Comparison of ENCODE assay signal across 25 cellular contexts in genomic region chr2:232511336-232511863, GRCh38. TPM values are rescaled to one million over a fixed set of nuclear protein-coding genes. Genes with fewer than 3 reads are reported as not detected.
A peak's percentile ranks its signal among the peaks of the same experiment; 100 is the strongest.
DNase-seq lines count a peak whose midpoint lies in the region; ATAC-seq and TF ChIP-seq lines count a peak whose summit lies in the region.
"Had no signal": no experiment of that assay in that cellular context is flagged by ENCODE, and none has a peak within 500 bp of the region (broad histone marks: within the 10 kb centered on the region; RNA-seq: fewer than 3 reads in every experiment).

No MANE protein-coding gene starts in this region.

- peaks cover 29% of the 10 kb centered on the region for H3K4me1 ChIP-seq in BLaER1
- no peaks in the 10 kb centered on the region for H3K4me1 ChIP-seq in foreskin keratinocyte
- H3K4me1 ChIP-seq: upper lobe of left lung had no signal

- intact Hi-C loops in head of caudate nucleus (cut with DNase I) = no loop called here

- no peak overlapping the region for H3K4me3 Mint-ChIP-seq in WTC11
- H3K4me3 Mint-ChIP-seq: activated CD8-positive, alpha-beta T cell treated with anti-CD3 and anti-CD28 coated beads for 36 hours; activated naive CD8-positive, alpha-beta T cell treated with anti-CD3 and anti-CD28 coated beads for 36 hours; CD8-positive, alpha-beta T cell had no signal

- peaks cover 13% of the 10 kb centered on the region; the same call in 1 of the 2 replicates for H4K20me1 ChIP-seq in BLaER1

- H3K9me3 ChIP-seq in BLaER1 = no peaks in the 10 kb centered on the region
- H3K9me3 ChIP-seq: upper lobe of left lung had no signal

- H3K36me3 ChIP-seq in BLaER1 = no peaks in the 10 kb centered on the region
- H3K36me3 ChIP-seq: upper lobe of left lung had no signal

- TF ChIP-seq CTCF in foreskin keratinocyte (conservative IDR thresholded peaks at IDR 0.05) (no peak), WTC11 (IDR thresholded peaks at IDR 0.05) (no peak)

- CTCF ChIA-PET in WTC11 (lab: Charles Lee) = interaction anchor here (6.9 kb wide), 1 partner anchor 11 kb away, joined by 73 read pairs; the partner anchor contains the start of gene PRSS56

- no peak overlapping the region for H3K9ac ChIP-seq in BLaER1

- no peaks in the 10 kb centered on the region for H3K36me3 Mint-ChIP-seq in WTC11
- H3K36me3 Mint-ChIP-seq: activated naive CD8-positive, alpha-beta T cell treated with anti-CD3 and anti-CD28 coated beads for 36 hours; CD8-positive, alpha-beta T cell had no signal

- POLR2A ChIA-PET in WTC11 (lab: Charles Lee) = no interaction called here

- H3K4me3 ChIP-seq in BLaER1 = no peak overlapping the region
- H3K4me3 ChIP-seq: smooth muscle cell, upper lobe of left lung had no signal

- H3K27ac Mint-ChIP-seq in WTC11 = no peak overlapping the region
- H3K27ac Mint-ChIP-seq: activated CD8-positive, alpha-beta T cell treated with anti-CD3 and anti-CD28 coated beads for 36 hours; activated naive CD8-positive, alpha-beta T cell treated with anti-CD3 and anti-CD28 coated beads for 36 hours; CD8-positive, alpha-beta T cell had no signal

- peaks cover 7% of the 10 kb centered on the region; the same call in 1 of the 2 replicates for H3K27me3 Mint-ChIP-seq in WTC11 (ENCODE audit: low read depth)
- H3K27me3 Mint-ChIP-seq: activated naive CD8-positive, alpha-beta T cell treated with anti-CD3 and anti-CD28 coated beads for 36 hours had no signal

- no peaks in the 10 kb centered on the region for H3K9me3 Mint-ChIP-seq in WTC11
- H3K9me3 Mint-ChIP-seq: activated CD8-positive, alpha-beta T cell treated with anti-CD3 and anti-CD28 coated beads for 36 hours; activated naive CD8-positive, alpha-beta T cell treated with anti-CD3 and anti-CD28 coated beads for 36 hours; CD8-positive, alpha-beta T cell had no signal

- DNase-seq in DMS153 treated with DMSO at 0.1 percent for 48 hours (lab: John Stamatoyannopoulos, UW; ENCODE audit: unreplicated experiment) = peak; percentile 32
- DNase-seq in DMS153 (lab: John Stamatoyannopoulos, UW) = no peak
- peak; percentile 70 for DNase-seq in NCI-H69 (lab: John Stamatoyannopoulos, UW)
- peak in 23 of 42 donors; percentile 11 to 66 (median 37) for DNase-seq in head of caudate nucleus
- no peak for DNase-seq in foreskin keratinocyte
- DNase-seq in MV-4-11 (lab: John Stamatoyannopoulos, UW) = no peak
- no peak for DNase-seq in WTC11 (ENCODE audit: low spot score)
- DNase-seq: activated CD8-positive, alpha-beta T cell treated with anti-CD3 and anti-CD28 coated beads for 36 hours; activated effector memory CD4-positive, alpha-beta T cell treated with Interleukin-2 at 50 U/mL for 16 hours; activated naive CD8-positive, alpha-beta T cell treated with anti-CD3 and anti-CD28 coated beads for 36 hours; CD8-positive, alpha-beta T cell; cerebellar nuclear complex; GDM1; mesenchymal stem cell; NCI-H526 treated with DMSO at 0.1 percent for 48 hours; SW 1271 had no signal

- H3K4me2 ChIP-seq in BLaER1 = peak overlapping the region; percentile 81
- H3K4me2 ChIP-seq: smooth muscle cell had no signal

- peaks cover 9% of the 10 kb centered on the region; the same call in 1 of the 2 replicates for H3K27me3 ChIP-seq in BLaER1
- H3K27me3 ChIP-seq in foreskin keratinocyte = peaks cover 33% of the 10 kb centered on the region
- H3K27me3 ChIP-seq: upper lobe of left lung had no signal

- peaks cover 7% of the 10 kb centered on the region; the same call in 1 of the 2 replicates for H3K4me1 Mint-ChIP-seq in WTC11
- H3K4me1 Mint-ChIP-seq: activated naive CD8-positive, alpha-beta T cell treated with anti-CD3 and anti-CD28 coated beads for 36 hours had no signal

- ATAC-seq in foreskin keratinocyte (no peak), WTC11 (no peak)
- ATAC-seq: activated CD8-positive, alpha-beta T cell treated with anti-CD3 and anti-CD28 coated beads for 36 hours; CD8-positive, alpha-beta T cell had no signal

- H3K27ac ChIP-seq in BLaER1 (peak overlapping the region; percentile 2; the same call in 1 of the 2 replicates), foreskin keratinocyte (no peak overlapping the region)
- H3K27ac ChIP-seq: 22Rv1, upper lobe of left lung had no signal

TF ChIP-seq in WTC11, 78 proteins besides CTCF, POLR2A, EP300 and RAD21:
- TF ChIP-seq USF1 (CRISPR knock-in tag; IDR thresholded peaks at IDR 0.05) = no peak

RNA-seq across cellular contexts. Expression of gene PRSS56, which starts 8.8 kb away (rescaled TPM):
- total RNA-seq in foreskin keratinocyte (not detected in 2 replicates), WTC11 (2021) (not detected in 3 replicates)
- polyA plus RNA-seq in foreskin keratinocyte = not detected in 2 replicates
- total RNA-seq: activated CD8-positive, alpha-beta T cell treated with anti-CD3 and anti-CD28 coated beads for 36 hours; activated naive CD8-positive, alpha-beta T cell treated with anti-CD3 and anti-CD28 coated beads for 36 hours; astrocyte; CD8-positive, alpha-beta T cell; H4; OCI-LY7; smooth muscle cell; subcutaneous adipose tissue; upper lobe of left lung had no signal
- polyA plus RNA-seq: smooth muscle cell had no signal

RNA-seq across cellular contexts. Expression of gene CHRND, which starts 14.6 kb away (rescaled TPM):
- not detected in 2 replicates for total RNA-seq in foreskin keratinocyte
- not detected in 2 replicates for polyA plus RNA-seq in foreskin keratinocyte
- 0.07 to 0.11 TPM in 2 of 3 replicates, not detected in the other for total RNA-seq in WTC11 (2021)
- total RNA-seq: activated CD8-positive, alpha-beta T cell treated with anti-CD3 and anti-CD28 coated beads for 36 hours; activated naive CD8-positive, alpha-beta T cell treated with anti-CD3 and anti-CD28 coated beads for 36 hours; astrocyte; CD8-positive, alpha-beta T cell; H4; OCI-LY7; smooth muscle cell; subcutaneous adipose tissue; upper lobe of left lung had no signal
- polyA plus RNA-seq: smooth muscle cell had no signal

RNA-seq across cellular contexts. Expression of gene ECEL1, which starts 23.8 kb away (rescaled TPM):
- total RNA-seq in foreskin keratinocyte (not detected in 2 replicates), WTC11 (2021) (21.4 to 23.3 TPM (median 21.9 TPM) in 3 replicates)
- polyA plus RNA-seq in foreskin keratinocyte = not detected in 2 replicates
- total RNA-seq: CD8-positive, alpha-beta T cell; H4; LHCN-M2; OCI-LY7; smooth muscle cell; subcutaneous adipose tissue had no signal
- polyA plus RNA-seq: smooth muscle cell had no signal

RNA-seq across cellular contexts. Expression of gene CHRNG, which starts 28.1 kb away (rescaled TPM):
- not detected in 2 replicates for total RNA-seq in foreskin keratinocyte
- not detected in 2 replicates for polyA plus RNA-seq in foreskin keratinocyte
- 0.20 TPM in 1 of 3 replicates, not detected in the others for total RNA-seq in WTC11 (2021)
- total RNA-seq: activated CD8-positive, alpha-beta T cell treated with anti-CD3 and anti-CD28 coated beads for 36 hours; activated naive CD8-positive, alpha-beta T cell treated with anti-CD3 and anti-CD28 coated beads for 36 hours; astrocyte; CD8-positive, alpha-beta T cell; H4; OCI-LY7; smooth muscle cell; subcutaneous adipose tissue; upper lobe of left lung had no signal
- polyA plus RNA-seq: smooth muscle cell had no signal

RNA-seq across cellular contexts. Expression of gene TIGD1, which starts 39.0 kb away (rescaled TPM):
- total RNA-seq in foreskin keratinocyte (1.4 and 2.1 TPM in 2 replicates), WTC11 (2021) (5.2 to 9.0 TPM (median 6.1 TPM) in 3 replicates)
- 0.58 and 0.68 TPM in 2 replicates for polyA plus RNA-seq in foreskin keratinocyte

Comparison
In these comparisons a context has a peak if more than half of its experiments do, and no peak if none do; other contexts are left out.
1. DNase-seq: peak in DMS153 treated with DMSO at 0.1 percent for 48 hours (single experiment), NCI-H69 (single experiment) and head of caudate nucleus (23 of 42); none in DMS153 (single experiment), foreskin keratinocyte (0 of 2), MV-4-11 (single experiment) and WTC11 (single experiment).
2. RNA of gene ECEL1, which starts 23.8 kb away (total RNA-seq): 21.4 to 23.3 TPM in WTC11; not detected in foreskin keratinocyte; every median in the first group is over 10 times any median in the second.